Comparison of ENCODE assay signal across 21 cellular contexts in the genomic region with DNA sequence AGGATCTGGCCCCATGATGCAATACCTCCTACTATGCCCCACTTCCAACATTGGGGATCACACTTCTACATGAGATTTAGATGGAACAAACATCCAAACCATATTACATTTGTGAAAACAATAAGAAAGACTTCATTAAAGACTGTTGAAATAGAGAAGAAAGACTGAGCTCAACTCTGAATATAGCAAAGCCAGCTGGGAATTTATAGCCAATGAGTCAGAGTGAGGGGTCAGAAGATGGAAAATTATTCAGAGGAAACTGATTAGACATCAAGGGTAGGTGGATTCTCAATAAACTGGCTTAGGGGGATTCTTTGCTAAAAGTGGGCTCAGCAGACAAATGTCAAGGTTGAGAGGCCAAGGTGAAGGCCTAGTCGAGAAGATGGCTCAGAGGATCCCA.
"Had no signal": no experiment of that assay in that cellular context is flagged by ENCODE, and none has a peak within 500 bp of the region (broad histone marks: within the 10 kb centered on the region; RNA-seq: fewer than 3 reads in every experiment).

No MANE protein-coding gene starts in this region.

- H3K4me3 ChIP-seq: coronary artery, gastrocnemius medialis, mucosa of descending colon, prostate gland, right atrium auricular region, sigmoid colon, skin epidermis, spleen, stomach, thyroid gland had no signal

- DNase-seq: dermis blood vessel endothelial cell; effector memory CD4-positive, alpha-beta T cell; gastrocnemius medialis; head of caudate nucleus; kidney; mesenchymal stem cell; mucosa of descending colon; naive thymus-derived CD8-positive, alpha-beta T cell; nephron progenitor cell; nucleus accumbens; sigmoid colon; spleen; stimulated activated naive B cell treated with anti-CD40 and anti-IgM and Interleukin-4, amounts not matched to agents 10 μg/mL and 1 μg/mL and 100 μg/mL, for 72 hours; stomach; thyroid gland; trophoblast cell had no signal

- H3K27ac Mint-ChIP-seq: mesothelial cell of epicardium; naive thymus-derived CD8-positive, alpha-beta T cell; nephron progenitor cell; stimulated activated naive B cell treated with anti-CD40 and anti-IgM and Interleukin-4, amounts not matched to agents 10 μg/mL and 1 μg/mL and 100 μg/mL, for 72 hours had no signal

- H3K36me3 Mint-ChIP-seq: mesothelial cell of epicardium; naive thymus-derived CD8-positive, alpha-beta T cell; stimulated activated naive B cell treated with anti-CD40 and anti-IgM and Interleukin-4, amounts not matched to agents 10 μg/mL and 1 μg/mL and 100 μg/mL, for 72 hours had no signal

- H3K36me3 ChIP-seq: gastrocnemius medialis, prostate gland, right atrium auricular region, sigmoid colon, spleen, stomach, thyroid gland had no signal

- H3K4me1 ChIP-seq: gastrocnemius medialis, prostate gland, right atrium auricular region, sigmoid colon had no signal

- H3K27me3 ChIP-seq: gastrocnemius medialis, right atrium auricular region, sigmoid colon, stomach, thyroid gland had no signal

- H3K27ac ChIP-seq: coronary artery, gastrocnemius medialis, prostate gland, right atrium auricular region, sigmoid colon, skin epidermis, spleen, stomach, thyroid gland had no signal

- H3K9me3 ChIP-seq: gastrocnemius medialis, mucosa of descending colon, prostate gland, right atrium auricular region, sigmoid colon, spleen, stomach, thyroid gland had no signal

- H3K4me3 Mint-ChIP-seq: mesothelial cell of epicardium; naive thymus-derived CD8-positive, alpha-beta T cell; nephron progenitor cell; stimulated activated naive B cell treated with anti-CD40 and anti-IgM and Interleukin-4, amounts not matched to agents 10 μg/mL and 1 μg/mL and 100 μg/mL, for 72 hours had no signal

- FAIRE-seq: kidney had no signal

- H3K9me3 Mint-ChIP-seq: mesothelial cell of epicardium; naive thymus-derived CD8-positive, alpha-beta T cell; nephron progenitor cell; stimulated activated naive B cell treated with anti-CD40 and anti-IgM and Interleukin-4, amounts not matched to agents 10 μg/mL and 1 μg/mL and 100 μg/mL, for 72 hours had no signal
